Comparison of ENCODE assay signal across 1 cellular context in the genomic region with DNA sequence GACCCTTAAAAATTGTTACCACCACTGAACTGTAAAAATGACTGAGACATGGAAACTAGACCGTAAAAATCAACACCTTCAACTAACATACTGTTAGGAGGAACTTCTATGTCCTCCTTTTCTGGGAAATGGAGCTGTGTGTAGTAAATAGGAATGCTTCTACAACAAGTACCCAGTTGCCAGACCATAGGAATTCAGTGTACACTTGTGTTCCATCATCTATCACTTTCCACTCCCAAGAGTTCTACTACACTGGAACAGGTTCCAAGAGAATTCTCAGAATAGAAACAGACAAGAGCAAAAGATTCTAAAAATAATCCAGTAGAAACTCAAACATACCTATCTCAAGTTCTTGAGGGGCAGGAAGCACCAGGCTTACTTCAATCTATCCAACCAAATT.
TF ChIP-seq lines count a peak whose summit lies in the region.

No MANE protein-coding gene starts in this region.

TF ChIP-seq in GM12878, 131 proteins besides CTCF, POLR2A, EP300 and RAD21:
- no peak for TF ChIP-seq MXI1 (IDR thresholded peaks at IDR 0.05; ENCODE audit: low read depth, low read length)
- no peak for TF ChIP-seq EGR1 (IDR thresholded peaks at IDR 0.05; ENCODE audit: borderline replicate concordance in 1 of 2, low read depth in 2 of 2, low read length in 2 of 2)
- TF ChIP-seq EZH2 (IDR thresholded peaks at IDR 0.05; ENCODE audit: borderline replicate concordance, control insufficient read depth, low read depth, low read length): no peak
- TF ChIP-seq NFXL1 (IDR thresholded peaks at IDR 0.05; ENCODE audit: borderline replicate concordance): no peak
- TF ChIP-seq SMC3 (IDR thresholded peaks at IDR 0.05; ENCODE audit: borderline replicate concordance, low read length): no peak
- TF ChIP-seq JUNB (IDR thresholded peaks at IDR 0.05): no peak
- no peak for TF ChIP-seq CHD1 (IDR thresholded peaks at IDR 0.05; ENCODE audit: low read depth, low read length)
- TF ChIP-seq RUNX3 (IDR thresholded peaks at IDR 0.05; ENCODE audit: low read length): no peak
- no peak for TF ChIP-seq CBX3 (IDR thresholded peaks at IDR 0.05; ENCODE audit: borderline replicate concordance, low read depth)
- no peak for TF ChIP-seq SPI1 (IDR thresholded peaks at IDR 0.05; ENCODE audit: borderline replicate concordance, insufficient read depth, low read depth, low read length)
- no peak for TF ChIP-seq KAT2A (conservative IDR thresholded peaks at IDR 0.05; ENCODE audit: control insufficient read depth, low read depth, low read length)
- TF ChIP-seq SUZ12 (IDR thresholded peaks at IDR 0.05; ENCODE audit: unreplicated experiment): no peak
- TF ChIP-seq FOS (IDR thresholded peaks at IDR 0.05; ENCODE audit: borderline replicate concordance, extremely low read depth, insufficient read length): no peak
- no peak for TF ChIP-seq POLR2AphosphoS2 (IDR thresholded peaks at IDR 0.05; ENCODE audit: low read depth, low read length)
- TF ChIP-seq, protein P1, sequence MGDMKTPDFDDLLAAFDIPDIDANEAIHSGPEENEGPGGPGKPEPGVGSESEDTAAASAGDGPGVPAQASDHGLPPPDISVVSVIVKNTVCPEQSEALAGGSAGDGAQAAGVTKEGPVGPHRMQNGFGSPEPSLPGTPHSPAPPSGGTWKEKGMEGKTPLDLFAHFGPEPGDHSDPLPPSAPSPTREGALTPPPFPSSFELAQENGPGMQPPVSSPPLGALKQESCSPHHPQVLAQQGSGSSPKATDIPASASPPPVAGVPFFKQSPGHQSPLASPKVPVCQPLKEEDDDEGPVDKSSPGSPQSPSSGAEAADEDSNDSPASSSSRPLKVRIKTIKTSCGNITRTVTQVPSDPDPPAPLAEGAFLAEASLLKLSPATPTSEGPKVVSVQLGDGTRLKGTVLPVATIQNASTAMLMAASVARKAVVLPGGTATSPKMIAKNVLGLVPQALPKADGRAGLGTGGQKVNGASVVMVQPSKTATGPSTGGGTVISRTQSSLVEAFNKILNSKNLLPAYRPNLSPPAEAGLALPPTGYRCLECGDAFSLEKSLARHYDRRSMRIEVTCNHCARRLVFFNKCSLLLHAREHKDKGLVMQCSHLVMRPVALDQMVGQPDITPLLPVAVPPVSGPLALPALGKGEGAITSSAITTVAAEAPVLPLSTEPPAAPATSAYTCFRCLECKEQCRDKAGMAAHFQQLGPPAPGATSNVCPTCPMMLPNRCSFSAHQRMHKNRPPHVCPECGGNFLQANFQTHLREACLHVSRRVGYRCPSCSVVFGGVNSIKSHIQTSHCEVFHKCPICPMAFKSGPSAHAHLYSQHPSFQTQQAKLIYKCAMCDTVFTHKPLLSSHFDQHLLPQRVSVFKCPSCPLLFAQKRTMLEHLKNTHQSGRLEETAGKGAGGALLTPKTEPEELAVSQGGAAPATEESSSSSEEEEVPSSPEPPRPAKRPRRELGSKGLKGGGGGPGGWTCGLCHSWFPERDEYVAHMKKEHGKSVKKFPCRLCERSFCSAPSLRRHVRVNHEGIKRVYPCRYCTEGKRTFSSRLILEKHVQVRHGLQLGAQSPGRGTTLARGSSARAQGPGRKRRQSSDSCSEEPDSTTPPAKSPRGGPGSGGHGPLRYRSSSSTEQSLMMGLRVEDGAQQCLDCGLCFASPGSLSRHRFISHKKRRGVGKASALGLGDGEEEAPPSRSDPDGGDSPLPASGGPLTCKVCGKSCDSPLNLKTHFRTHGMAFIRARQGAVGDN (IDR thresholded peaks at IDR 0.05): no peak
- no peak for TF ChIP-seq HCFC1 (IDR thresholded peaks at IDR 0.05; ENCODE audit: low read length)
- TF ChIP-seq, protein P2, sequence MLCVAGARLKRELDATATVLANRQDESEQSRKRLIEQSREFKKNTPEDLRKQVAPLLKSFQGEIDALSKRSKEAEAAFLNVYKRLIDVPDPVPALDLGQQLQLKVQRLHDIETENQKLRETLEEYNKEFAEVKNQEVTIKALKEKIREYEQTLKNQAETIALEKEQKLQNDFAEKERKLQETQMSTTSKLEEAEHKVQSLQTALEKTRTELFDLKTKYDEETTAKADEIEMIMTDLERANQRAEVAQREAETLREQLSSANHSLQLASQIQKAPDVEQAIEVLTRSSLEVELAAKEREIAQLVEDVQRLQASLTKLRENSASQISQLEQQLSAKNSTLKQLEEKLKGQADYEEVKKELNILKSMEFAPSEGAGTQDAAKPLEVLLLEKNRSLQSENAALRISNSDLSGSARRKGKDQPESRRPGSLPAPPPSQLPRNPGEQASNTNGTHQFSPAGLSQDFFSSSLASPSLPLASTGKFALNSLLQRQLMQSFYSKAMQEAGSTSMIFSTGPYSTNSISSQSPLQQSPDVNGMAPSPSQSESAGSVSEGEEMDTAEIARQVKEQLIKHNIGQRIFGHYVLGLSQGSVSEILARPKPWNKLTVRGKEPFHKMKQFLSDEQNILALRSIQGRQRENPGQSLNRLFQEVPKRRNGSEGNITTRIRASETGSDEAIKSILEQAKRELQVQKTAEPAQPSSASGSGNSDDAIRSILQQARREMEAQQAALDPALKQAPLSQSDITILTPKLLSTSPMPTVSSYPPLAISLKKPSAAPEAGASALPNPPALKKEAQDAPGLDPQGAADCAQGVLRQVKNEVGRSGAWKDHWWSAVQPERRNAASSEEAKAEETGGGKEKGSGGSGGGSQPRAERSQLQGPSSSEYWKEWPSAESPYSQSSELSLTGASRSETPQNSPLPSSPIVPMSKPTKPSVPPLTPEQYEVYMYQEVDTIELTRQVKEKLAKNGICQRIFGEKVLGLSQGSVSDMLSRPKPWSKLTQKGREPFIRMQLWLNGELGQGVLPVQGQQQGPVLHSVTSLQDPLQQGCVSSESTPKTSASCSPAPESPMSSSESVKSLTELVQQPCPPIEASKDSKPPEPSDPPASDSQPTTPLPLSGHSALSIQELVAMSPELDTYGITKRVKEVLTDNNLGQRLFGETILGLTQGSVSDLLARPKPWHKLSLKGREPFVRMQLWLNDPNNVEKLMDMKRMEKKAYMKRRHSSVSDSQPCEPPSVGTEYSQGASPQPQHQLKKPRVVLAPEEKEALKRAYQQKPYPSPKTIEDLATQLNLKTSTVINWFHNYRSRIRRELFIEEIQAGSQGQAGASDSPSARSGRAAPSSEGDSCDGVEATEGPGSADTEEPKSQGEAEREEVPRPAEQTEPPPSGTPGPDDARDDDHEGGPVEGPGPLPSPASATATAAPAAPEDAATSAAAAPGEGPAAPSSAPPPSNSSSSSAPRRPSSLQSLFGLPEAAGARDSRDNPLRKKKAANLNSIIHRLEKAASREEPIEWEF (IDR thresholded peaks at IDR 0.05; ENCODE audit: insufficient replicate concordance, low read depth, low read length): no peak
- TF ChIP-seq, protein P3, sequence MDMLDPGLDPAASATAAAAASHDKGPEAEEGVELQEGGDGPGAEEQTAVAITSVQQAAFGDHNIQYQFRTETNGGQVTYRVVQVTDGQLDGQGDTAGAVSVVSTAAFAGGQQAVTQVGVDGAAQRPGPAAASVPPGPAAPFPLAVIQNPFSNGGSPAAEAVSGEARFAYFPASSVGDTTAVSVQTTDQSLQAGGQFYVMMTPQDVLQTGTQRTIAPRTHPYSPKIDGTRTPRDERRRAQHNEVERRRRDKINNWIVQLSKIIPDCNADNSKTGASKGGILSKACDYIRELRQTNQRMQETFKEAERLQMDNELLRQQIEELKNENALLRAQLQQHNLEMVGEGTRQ (IDR thresholded peaks at IDR 0.05; ENCODE audit: borderline replicate concordance, low read depth, low read length): no peak
